Comparison of ENCODE assay signal across 1 cellular context in genomic region chr1:31299365-31299764, GRCh38.
TF ChIP-seq lines count a peak whose summit lies in the region.

No MANE protein-coding gene starts in this region.

TF ChIP-seq in neural cell, 6 proteins besides CTCF, POLR2A, EP300 and RAD21 (continued from another document):
- TF ChIP-seq EZH2 (IDR thresholded peaks at IDR 0.05; ENCODE audit: borderline replicate concordance, insufficient read depth, low read length, poor library complexity, severe bottlenecking) (no peak), TAF1 (IDR thresholded peaks at IDR 0.05; ENCODE audit: low read depth) (no peak), SMC3 (conservative IDR thresholded peaks at IDR 0.05; ENCODE audit: poor library complexity) (no peak)
